Comparison of ENCODE assay signal across 23 cellular contexts in the genomic region with DNA sequence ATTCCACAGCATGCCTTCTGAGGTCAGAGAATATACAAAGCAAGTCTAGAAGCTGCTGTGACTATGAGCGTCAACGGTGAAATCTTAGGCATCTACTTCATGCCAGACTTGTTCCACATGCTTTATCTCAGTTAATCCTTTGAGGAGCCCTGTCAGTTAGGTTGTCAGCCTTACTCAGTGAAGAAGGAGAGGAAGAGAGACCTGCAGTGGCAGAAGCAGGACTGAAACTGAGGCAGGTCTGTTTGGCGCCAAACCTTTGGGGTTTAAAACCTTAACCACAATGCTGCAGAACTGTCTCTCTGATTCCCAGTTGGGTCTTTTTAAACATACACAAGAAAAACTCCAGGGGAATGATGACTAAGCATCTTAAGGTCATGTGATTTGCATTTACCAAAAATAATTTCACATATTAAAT.
DNase-seq lines count a peak whose midpoint lies in the region; ATAC-seq, FAIRE-seq and TF ChIP-seq lines count a peak whose summit lies in the region.
"Had no signal": no experiment of that assay in that cellular context is flagged by ENCODE, and none has a peak within 500 bp of the region (broad histone marks: within the 10 kb centered on the region; RNA-seq: fewer than 3 reads in every experiment).

No MANE protein-coding gene starts in this region.

- WGBS in body of pancreas, 2 donors: 94 to 95% methylated on average over 3 of the region's 3 CpGs

- POLR2A ChIA-PET in PC-9 (lab: Charles Lee; ENCODE audit: unreplicated experiment): no interaction called here

- H3K9me3 ChIP-seq in body of pancreas (no peaks in the 10 kb centered on the region), PC-9 (ENCODE audit: insufficient read depth, low read depth) (peaks cover 7% of the 10 kb centered on the region)

- H3K4me3 ChIP-seq in fibroblast of villous mesenchyme (ENCODE audit: low read depth, low read length) (no peak overlapping the region), body of pancreas (no peak overlapping the region), PC-9 (no peak overlapping the region)

- H3K4me1 Mint-ChIP-seq in activated T-helper 1 cell treated with anti-CD3 and anti-CD28 coated beads, Interleukin-12 subunit alpha, Interleukin-12 subunit beta, Interleukin-2, Interleukin-4 antibody, amounts not matched to agents 30 ng/mL and 10 ng/mL and 1 ng/mL, durations not matched to agents 14 hours and 24 hours and 36 hours (ENCODE audit: low read depth): peaks cover 48% of the 10 kb centered on the region
- H3K4me1 Mint-ChIP-seq: IgD-negative memory B cell had no signal

- H2AFZ ChIP-seq in PC-9: no peak overlapping the region

- H3K4me1 ChIP-seq in body of pancreas: peaks cover 11% of the 10 kb centered on the region
- H3K4me1 ChIP-seq in PC-9 (replicated peaks; ENCODE audit: insufficient read depth): peaks cover 18% of the 10 kb centered on the region

- H3K36me3 ChIP-seq in body of pancreas (replicated peaks in 1 of 2; ENCODE audit: insufficient read depth in 1 of 2, low read depth in 2 of 2) (no peaks in the 10 kb centered on the region), PC-9 (ENCODE audit: low read depth) (no peaks in the 10 kb centered on the region)

- no peaks in the 10 kb centered on the region for H3K9me2 ChIP-seq in PC-9 (ENCODE audit: insufficient read depth)

- H3K36me3 Mint-ChIP-seq in activated T-helper 1 cell treated with anti-CD3 and anti-CD28 coated beads, Interleukin-12 subunit alpha, Interleukin-12 subunit beta, Interleukin-2, Interleukin-4 antibody, amounts not matched to agents 30 ng/mL and 10 ng/mL and 1 ng/mL, durations not matched to agents 14 hours and 24 hours and 36 hours (ENCODE audit: low read depth): peaks cover 6% of the 10 kb centered on the region
- H3K36me3 Mint-ChIP-seq: CD8-positive, alpha-beta T cell; IgD-negative memory B cell; type B pancreatic cell had no signal

- peak; percentile 29 for DNase-seq in NK-92 treated with Interleukin-12 subunit alpha and Interleukin-12 subunit beta, amount 100 ng/mL, for 24 hours (lab: John Stamatoyannopoulos, UW)
- DNase-seq in NK-92 (lab: John Stamatoyannopoulos, UW; ENCODE audit: unreplicated experiment) (no peak), HCEC 1CT (peak; percentile 14), fibroblast of villous mesenchyme (ENCODE audit: low read depth) (peak; percentile 8), body of pancreas (no peak), HTR-8/SVneo (ENCODE audit: insufficient read length, low spot score) (no peak), PC-9 (no peak)
- no peak for DNase-seq in activated T-helper 1 cell treated with anti-CD3 and anti-CD28 coated beads, Interleukin-12 subunit alpha, Interleukin-12 subunit beta, Interleukin-2, Interleukin-4 antibody, amounts not matched to agents 30 ng/mL and 10 ng/mL and 1 ng/mL, durations not matched to agents 14 hours and 24 hours and 36 hours (ENCODE audit: low spot score)
- DNase-seq: activated CD4-positive, alpha-beta T cell treated with anti-CD3 and anti-CD28 coated beads for 4 hours; AML-193; CD8-positive, alpha-beta T cell; GF-D8; H7; mesendoderm; NCI-H187; NCI-H526; nucleus accumbens; SIG-M5 had no signal

- no peak for ATAC-seq in body of pancreas
- ATAC-seq: CD8-positive, alpha-beta T cell had no signal

- intact Hi-C loops in activated T-helper 1 cell treated with anti-CD3 and anti-CD28 coated beads, Interleukin-12 subunit alpha, Interleukin-12 subunit beta, Interleukin-2, Interleukin-4 antibody, amounts not matched to agents 30 ng/mL and 10 ng/mL and 1 ng/mL, durations not matched to agents 14 hours and 24 hours and 36 hours (cut with micrococcal nuclease): loop anchor here (1.0 to 5.0 kb wide), 3 partner anchors 22 to 66 kb away; no protein-coding TSS in a partner anchor
- intact Hi-C loops in body of pancreas (cut with DNase I) (no loop called here), PC-9 (cut with micrococcal nuclease; ENCODE audit: unreplicated experiment) (no loop called here)

- no peak for TF ChIP-seq CTCF in fibroblast of villous mesenchyme (IDR thresholded peaks at IDR 0.05; ENCODE audit: insufficient read depth, low read depth, low read length)
- no peak for TF ChIP-seq CTCF in body of pancreas (IDR thresholded peaks at IDR 0.05)
- TF ChIP-seq CTCF in PC-9 (conservative IDR thresholded peaks at IDR 0.05): no peak

- H3K79me2 ChIP-seq in PC-9 (ENCODE audit: low read depth): no peaks in the 10 kb centered on the region

- H3K4me2 ChIP-seq in PC-9: no peak overlapping the region

- no peak overlapping the region for H3K27ac ChIP-seq in body of pancreas
- no peak overlapping the region for H3K27ac ChIP-seq in PC-9
- H3K27ac ChIP-seq: 22Rv1 had no signal

- peaks cover 6% of the 10 kb centered on the region; the same call in 1 of the 2 replicates for H3F3A ChIP-seq in PC-9 (ENCODE audit: insufficient read depth, low read depth)

- no peak overlapping the region for H3K4me3 Mint-ChIP-seq in activated T-helper 1 cell treated with anti-CD3 and anti-CD28 coated beads, Interleukin-12 subunit alpha, Interleukin-12 subunit beta, Interleukin-2, Interleukin-4 antibody, amounts not matched to agents 30 ng/mL and 10 ng/mL and 1 ng/mL, durations not matched to agents 14 hours and 24 hours and 36 hours
- H3K4me3 Mint-ChIP-seq: brain; CD8-positive, alpha-beta T cell; IgD-negative memory B cell; type B pancreatic cell had no signal

- peaks cover 2% of the 10 kb centered on the region for H3K27me3 Mint-ChIP-seq in activated T-helper 1 cell treated with anti-CD3 and anti-CD28 coated beads, Interleukin-12 subunit alpha, Interleukin-12 subunit beta, Interleukin-2, Interleukin-4 antibody, amounts not matched to agents 30 ng/mL and 10 ng/mL and 1 ng/mL, durations not matched to agents 14 hours and 24 hours and 36 hours (ENCODE audit: insufficient read depth)
- H3K27me3 Mint-ChIP-seq: type B pancreatic cell had no signal

- no peaks in the 10 kb centered on the region for H4K20me1 ChIP-seq in PC-9 (ENCODE audit: insufficient read depth)

- peak overlapping the region; percentile 61 for H3K27ac Mint-ChIP-seq in activated T-helper 1 cell treated with anti-CD3 and anti-CD28 coated beads, Interleukin-12 subunit alpha, Interleukin-12 subunit beta, Interleukin-2, Interleukin-4 antibody, amounts not matched to agents 30 ng/mL and 10 ng/mL and 1 ng/mL, durations not matched to agents 14 hours and 24 hours and 36 hours
- H3K27ac Mint-ChIP-seq: brain; CD8-positive, alpha-beta T cell; IgD-negative memory B cell; type B pancreatic cell had no signal

- peaks cover 10% of the 10 kb centered on the region for H3K9me3 Mint-ChIP-seq in activated T-helper 1 cell treated with anti-CD3 and anti-CD28 coated beads, Interleukin-12 subunit alpha, Interleukin-12 subunit beta, Interleukin-2, Interleukin-4 antibody, amounts not matched to agents 30 ng/mL and 10 ng/mL and 1 ng/mL, durations not matched to agents 14 hours and 24 hours and 36 hours

- no peaks in the 10 kb centered on the region for H3K27me3 ChIP-seq in body of pancreas
- no peaks in the 10 kb centered on the region for H3K27me3 ChIP-seq in PC-9 (ENCODE audit: insufficient read depth, low read depth)

- no TSS peak for BruUV-seq in PC-9 (replicated peaks; lab: Mats Ljungman, UMichigan)

- FAIRE-seq in HTR-8/SVneo (lab: Jason Lieb, UNC): no peak
- FAIRE-seq: colon had no signal

- TF ChIP-seq POLR2A in body of pancreas (IDR thresholded peaks at IDR 0.05): no peak

- CTCF ChIA-PET in PC-9 (lab: Charles Lee): interaction anchor here (0.7 kb wide), 1 partner anchor 458 kb away, joined by 8 read pairs; no protein-coding TSS in a partner anchor

Comparison
In these comparisons a context has a peak if more than half of its experiments do, and no peak if none do; other contexts are left out.
1. DNase-seq: peak in NK-92 treated with Interleukin-12 subunit alpha and Interleukin-12 subunit beta, amount 100 ng/mL, for 24 hours (single experiment), HCEC 1CT (single experiment) and fibroblast of villous mesenchyme (single experiment); none in NK-92 (single experiment), activated T-helper 1 cell treated with anti-CD3 and anti-CD28 coated beads, Interleukin-12 subunit alpha, Interleukin-12 subunit beta, Interleukin-2, Interleukin-4 antibody, amounts not matched to agents 30 ng/mL and 10 ng/mL and 1 ng/mL, durations not matched to agents 14 hours and 24 hours and 36 hours (single experiment), body of pancreas (0 of 4), HTR-8/SVneo (single experiment) and PC-9 (0 of 2).